In the genomic region with DNA sequence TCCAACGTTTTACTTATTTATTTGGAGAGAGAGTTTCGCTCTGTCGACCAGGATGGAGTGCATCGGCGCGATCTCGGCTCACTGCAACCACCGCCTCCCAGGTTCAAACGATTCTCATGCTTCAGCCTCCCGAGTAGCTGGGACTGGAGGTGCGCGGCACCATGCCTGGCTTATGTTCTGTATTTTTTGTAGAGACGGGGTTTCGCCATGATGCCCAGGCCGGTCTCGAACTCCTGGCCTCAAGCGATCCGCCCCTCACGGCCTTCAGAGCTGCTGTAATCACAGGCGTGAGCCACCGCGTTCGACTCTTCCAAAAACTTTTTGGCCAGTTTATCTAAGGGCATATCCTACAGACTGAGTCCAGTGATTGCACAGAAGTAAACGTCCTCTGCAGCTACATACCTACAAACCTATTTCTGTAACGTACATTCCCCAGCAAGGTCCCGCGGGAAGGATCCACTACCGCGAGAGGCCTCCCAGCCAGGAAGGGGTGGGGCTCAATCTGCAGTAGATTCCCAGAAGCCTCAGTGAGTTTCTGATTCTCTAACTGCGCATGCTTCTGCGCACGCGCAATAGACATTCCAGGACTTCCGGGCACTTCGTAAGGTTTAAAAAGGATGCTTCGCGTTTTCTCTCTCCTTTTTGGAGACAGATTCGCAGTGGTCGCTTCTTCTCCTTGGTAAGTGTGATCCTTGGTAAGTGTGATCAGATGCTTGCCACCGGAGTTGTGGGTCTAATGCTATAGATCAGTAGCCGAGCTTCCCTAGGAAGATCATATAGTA, we compare ENCODE assay signal across 8 cellular contexts. TPM values are rescaled to one million over a fixed set of nuclear protein-coding genes. Genes with fewer than 3 reads are reported as not detected.
DNase-seq lines count a peak whose midpoint lies in the region; ATAC-seq lines count a peak whose summit lies in the region.

A gene with protein sequence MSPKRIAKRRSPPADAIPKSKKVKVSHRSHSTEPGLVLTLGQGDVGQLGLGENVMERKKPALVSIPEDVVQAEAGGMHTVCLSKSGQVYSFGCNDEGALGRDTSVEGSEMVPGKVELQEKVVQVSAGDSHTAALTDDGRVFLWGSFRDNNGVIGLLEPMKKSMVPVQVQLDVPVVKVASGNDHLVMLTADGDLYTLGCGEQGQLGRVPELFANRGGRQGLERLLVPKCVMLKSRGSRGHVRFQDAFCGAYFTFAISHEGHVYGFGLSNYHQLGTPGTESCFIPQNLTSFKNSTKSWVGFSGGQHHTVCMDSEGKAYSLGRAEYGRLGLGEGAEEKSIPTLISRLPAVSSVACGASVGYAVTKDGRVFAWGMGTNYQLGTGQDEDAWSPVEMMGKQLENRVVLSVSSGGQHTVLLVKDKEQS (plus strand): TSS at position 638 of the 782 bp plus-strand sequence. CDS start 23,824 bp downstream, outside the sequence.

- no peaks in the 10 kb centered on the region for H3K27me3 Mint-ChIP-seq in CD4-positive, alpha-beta memory T cell

- H3K27ac ChIP-seq in CD4-positive, alpha-beta memory T cell (ENCODE audit: low read depth, low read length), result peak within 1 kb of the TSS; percentile 66

- H3K9me3 ChIP-seq in CD4-positive, alpha-beta memory T cell (ENCODE audit: control insufficient read depth in 1 of 2, low read length in 2 of 2), result no peaks in the 10 kb centered on the region

- CTCF ChIA-PET in CD4-positive, alpha-beta memory T cell (lab: Charles Lee; ENCODE audit: partially characterized antibody), result interaction anchor here (1.6 to 2.2 kb wide), 3 partner anchors 10 to 257 kb away, joined by 4 to 6 read pairs (median 5); no protein-coding TSS in a partner anchor

- peak; percentile 94 to 98 (median 97) for DNase-seq in CD4-positive, alpha-beta memory T cell
- DNase-seq in HS-27A (ENCODE audit: low read depth), result peak; percentile 99
- peak; percentile 85 for DNase-seq in NK-92 (lab: John Stamatoyannopoulos, UW; ENCODE audit: unreplicated experiment)
- peak; percentile 85 to 89 for DNase-seq in activated CD8-positive, alpha-beta memory T cell treated with anti-CD3 and anti-CD28 coated beads for 1 hour (ENCODE audit: extremely low read depth in 1 of 2, low read depth in 1 of 2)
- peak; percentile 92 for DNase-seq in effector CD8-positive, alpha-beta T cell (lab: John Stamatoyannopoulos, UW)
- peak; percentile 99 for DNase-seq in lung microvascular endothelial cell (ENCODE audit: low read depth in 2 of 2)
- DNase-seq in stimulated activated CD4-positive, alpha-beta T cell treated with anti-CD3 and anti-CD28 coated beads, TNF-alpha, amount 100 ng/mL, for 48 hours (ENCODE audit: low read depth in 3 of 3), result peak; percentile 89 to 94 (median 90)

- peak; percentile 77 for ATAC-seq in GM19463 (IDR thresholded peaks at IDR 0.05; ENCODE audit: unreplicated experiment)

- H3K4me3 Mint-ChIP-seq in CD4-positive, alpha-beta memory T cell, result peak within 1 kb of the TSS; percentile 94 to 100 (median 98)

- peaks cover 30 to 49% of the 10 kb centered on the region in 2 donors for H3K36me3 Mint-ChIP-seq in CD4-positive, alpha-beta memory T cell

- POLR2A ChIA-PET in CD4-positive, alpha-beta memory T cell (lab: Charles Lee; ENCODE audit: partially characterized antibody), result interaction anchor here (0.6 to 10.8 kb wide), 30 partner anchors 11 to 780 kb away, joined by 3 to 234 read pairs (median 5); partner anchors contain the start of genes ATP5IF1, FAM76A, GMEB1 and MED18

- intact Hi-C loops in CD4-positive, alpha-beta memory T cell (cut with micrococcal nuclease), result loop anchor here (1.0 to 5.0 kb wide), 10 partner anchors 13 to 382 kb away; partner anchors contain the start of genes GMEB1, PHACTR4, RNU11 and TAF12

- peaks cover 29 to 53% (median 38%) of the 10 kb centered on the region in 4 donors for H3K4me1 Mint-ChIP-seq in CD4-positive, alpha-beta memory T cell

- H3K27ac Mint-ChIP-seq in CD4-positive, alpha-beta memory T cell, result peak within 1 kb of the TSS; percentile 96 to 99 (median 98)

- peaks cover 29% of the 10 kb centered on the region for H3K36me3 ChIP-seq in CD4-positive, alpha-beta memory T cell (ENCODE audit: insufficient read depth, low read length)

- H3K4me1 ChIP-seq in CD4-positive, alpha-beta memory T cell (ENCODE audit: insufficient read depth, low read length), result peaks cover 37% of the 10 kb centered on the region

- H3K27me3 ChIP-seq in CD4-positive, alpha-beta memory T cell (ENCODE audit: insufficient read depth, low read length), result no peaks in the 10 kb centered on the region

- H3K9me3 Mint-ChIP-seq in CD4-positive, alpha-beta memory T cell, result peaks cover 0 to 4% (median 0%) of the 10 kb centered on the region in 8 donors

- peak within 1 kb of the TSS; percentile 76 to 96 for H3K4me3 ChIP-seq in CD4-positive, alpha-beta memory T cell (ENCODE audit: low read length in 2 of 2)

RNA-seq across cellular contexts. Expression of the gene that starts here (rescaled TPM):
- 10 to 100 TPM; 16.7 to 18.4 TPM for total RNA-seq in CD4-positive, alpha-beta memory T cell
- 10 to 100 TPM in 1 of 2 donors, 1 to 10 TPM in 1; 7.8 to 11.7 TPM for polyA plus RNA-seq in CD4-positive, alpha-beta memory T cell
- 40.1 and 46.6 TPM in 2 replicates for total RNA-seq in lung microvascular endothelial cell

Comparison
In these comparisons a context has a peak if more than half of its experiments do, and no peak if none do; other contexts are left out.
1. Peak in every context shown above with its lines: DNase-seq, ATAC-seq, H3K4me3 ChIP-seq and H3K27ac ChIP-seq.